ENCODE assay signal across 19 cellular contexts in the genomic region with DNA sequence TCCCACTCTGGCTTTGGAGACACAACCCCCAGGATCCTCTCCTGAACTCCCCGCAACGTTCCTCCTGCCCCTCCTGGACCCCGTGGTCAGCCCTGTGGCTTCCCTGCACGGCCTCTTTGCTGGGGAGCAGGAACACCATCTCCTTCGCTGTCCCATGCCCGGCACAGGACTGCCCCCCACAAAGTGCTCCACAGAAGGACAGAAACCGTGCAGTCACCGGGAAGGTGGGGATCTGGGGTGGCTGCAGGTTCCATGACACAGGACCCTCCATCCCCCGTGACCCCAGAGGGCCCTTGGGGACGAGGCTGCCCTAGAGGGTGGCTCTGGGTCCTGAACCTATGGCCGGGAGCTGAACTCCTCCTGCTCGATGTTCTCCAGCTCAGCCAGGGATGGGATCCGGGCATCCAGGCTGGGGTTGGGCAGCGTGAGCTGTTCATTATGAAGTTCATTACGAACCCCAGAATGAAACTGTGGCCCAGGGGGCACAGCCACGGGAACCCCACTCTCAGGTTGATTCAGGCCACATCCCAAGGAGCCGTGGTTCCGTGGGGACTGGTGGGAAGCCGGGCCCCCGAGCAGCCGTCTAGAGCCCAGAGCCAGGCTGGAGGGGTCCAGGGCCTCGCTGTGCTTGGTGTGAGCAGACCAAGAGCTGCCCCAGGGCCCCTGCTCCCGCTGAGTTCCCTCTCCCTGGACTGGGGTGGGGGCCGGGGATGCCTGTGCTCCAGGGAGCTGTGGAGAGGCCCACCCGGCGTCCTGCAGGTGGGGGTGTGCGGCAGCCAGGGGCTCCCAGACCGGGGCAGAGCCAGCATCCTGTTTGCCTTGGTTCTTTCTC. TPM values are rescaled to one million over a fixed set of nuclear protein-coding genes. Genes with fewer than 3 reads are reported as not detected.
"Had no signal": no experiment of that assay in that cellular context is flagged by ENCODE, and none has a peak within 500 bp of the region (broad histone marks: within the 10 kb centered on the region; RNA-seq: fewer than 3 reads in every experiment).

No MANE protein-coding gene starts in this region.

- H3K4me1 ChIP-seq: ascending aorta, breast epithelium, right lobe of liver had no signal

- H3K36me3 ChIP-seq: ascending aorta, breast epithelium, right lobe of liver had no signal

- H3K4me3 ChIP-seq: ascending aorta, breast epithelium, right lobe of liver had no signal

- H3K9me3 ChIP-seq: ascending aorta, breast epithelium, right lobe of liver had no signal

- H3K4me1 Mint-ChIP-seq: activated naive CD8-positive, alpha-beta T cell treated with anti-CD3 and anti-CD28 coated beads, Interleukin-2, amount 50 U/mL, for 24 hours had no signal

- H3K27ac Mint-ChIP-seq: activated naive CD8-positive, alpha-beta T cell treated with anti-CD3 and anti-CD28 coated beads, Interleukin-2, amount 50 U/mL, for 24 hours; nephron progenitor cell; progenitor cell of endocrine pancreas had no signal

- H3K27me3 Mint-ChIP-seq: progenitor cell of endocrine pancreas had no signal

- ATAC-seq: activated CD4-positive, CD25-positive, alpha-beta regulatory T cell treated with anti-CD3 and anti-CD28 coated beads, Interleukin-2, amount 50 U/mL, for 24 hours; activated naive CD8-positive, alpha-beta T cell treated with anti-CD3 and anti-CD28 coated beads, Interleukin-2, amount 50 U/mL, for 24 hours; left lobe of liver had no signal

- H3K27ac ChIP-seq: ascending aorta, breast epithelium, epithelial cell of prostate, right lobe of liver had no signal

- H3K27me3 ChIP-seq: ascending aorta, right lobe of liver had no signal

- DNase-seq: activated CD4-positive, alpha-beta T cell treated with anti-CD3 and anti-CD28 coated beads, Interleukin-2, amount 50 U/mL, for 1 hour; activated CD8-positive, alpha-beta memory T cell treated with anti-CD3 and anti-CD28 coated beads for 24 hours; activated naive CD4-positive, alpha-beta T cell; activated naive CD8-positive, alpha-beta T cell treated with anti-CD3 and anti-CD28 coated beads, Interleukin-2, amount 50 U/mL, for 24 hours; dermis blood vessel endothelial cell; foreskin melanocyte had no signal

- H3K4me3 Mint-ChIP-seq: activated naive CD8-positive, alpha-beta T cell treated with anti-CD3 and anti-CD28 coated beads, Interleukin-2, amount 50 U/mL, for 24 hours; nephron progenitor cell had no signal

- H3K9me3 Mint-ChIP-seq: activated naive CD8-positive, alpha-beta T cell treated with anti-CD3 and anti-CD28 coated beads, Interleukin-2, amount 50 U/mL, for 24 hours; nephron progenitor cell had no signal

RNA-seq across cellular contexts. Expression of gene SLC6A19, which starts 0.7 kb away (rescaled TPM):
- total RNA-seq: ascending aorta; breast epithelium; dermis blood vessel endothelial cell; fibroblast of lung; omental fat pad; T-helper 2 cell treated with Interferon-gamma antibody and Interleukin-4, amounts not matched to agents 100 ng/mL and 5 ng/mL, for 36 hours; ureter had no signal
- polyA plus RNA-seq: fibroblast of lung had no signal

RNA-seq across cellular contexts. Expression of gene SLC6A18, which starts 24.5 kb away (rescaled TPM):
- total RNA-seq: ascending aorta; breast epithelium; cerebellum; dermis blood vessel endothelial cell; fibroblast of lung; left lobe of liver; omental fat pad; progenitor cell of endocrine pancreas; right lobe of liver; T-helper 2 cell treated with Interferon-gamma antibody and Interleukin-4, amounts not matched to agents 100 ng/mL and 5 ng/mL, for 36 hours; ureter had no signal
- polyA plus RNA-seq: fibroblast of lung had no signal
